ENCODE assay signal across 6 cellular contexts in genomic region chr17:70297397-70297796, GRCh38.
"Had no signal": no experiment of that assay in that cellular context is flagged by ENCODE, and none has a peak within 500 bp of the region (broad histone marks: within the 10 kb centered on the region; RNA-seq: fewer than 3 reads in every experiment).

No MANE protein-coding gene starts in this region.

- H3K27ac Mint-ChIP-seq: IgD-negative memory B cell had no signal

- DNase-seq: IMR-90, KBM-7 had no signal

- ATAC-seq: HepG2, K562 had no signal

- FAIRE-seq: HepG2, HTR-8/SVneo, K562 had no signal

- H3K4me3 Mint-ChIP-seq: IgD-negative memory B cell had no signal

- H3K4me3 ChIP-seq: K562 had no signal

- H3K36me3 Mint-ChIP-seq: IgD-negative memory B cell had no signal
